24 cellular contexts compared by ENCODE assay signal in genomic region chr4:10455133-10455532, GRCh38. TPM values are rescaled to one million over a fixed set of nuclear protein-coding genes. Genes with fewer than 3 reads are reported as not detected.
DNase-seq lines count a peak whose midpoint lies in the region; ATAC-seq, FAIRE-seq and TF ChIP-seq lines count a peak whose summit lies in the region.
"Had no signal": no experiment of that assay in that cellular context is flagged by ENCODE, and none has a peak within 500 bp of the region (broad histone marks: within the 10 kb centered on the region; RNA-seq: fewer than 3 reads in every experiment).

No MANE protein-coding gene starts in this region.

- H3K4ac ChIP-seq in H1 (replicated peaks; ENCODE audit: insufficient read length, low read depth, low read length): no peak overlapping the region

- H3K23me2 ChIP-seq in H1 (ENCODE audit: low read depth, low read length): peaks cover 4% of the 10 kb centered on the region; the same call in 1 of the 2 replicates

- no peak for DNase-seq in CD4-positive, alpha-beta T cell
- no peak for DNase-seq in Karpas-422
- DNase-seq in H1 (ENCODE audit: low read depth in 1 of 2, low spot score in 2 of 2): no peak
- DNase-seq in natural killer cell treated with Interleukin-12 subunit alpha and Interleukin-12 subunit beta and Interleukin-15 and Interleukin-18, amount 100 ng/mL, for 72 hours (ENCODE audit: low spot score): no peak
- DNase-seq in HCEC 1CT: no peak
- DNase-seq in effector memory CD8-positive, alpha-beta T cell: no peak
- DNase-seq: activated CD4-positive, alpha-beta T cell treated with anti-CD3 and anti-CD28 coated beads for 48 hours; activated CD8-positive, alpha-beta memory T cell treated with anti-CD3 and anti-CD28 coated beads, Interleukin-2, amount 50 U/mL, for 4 hours; activated effector memory CD4-positive, alpha-beta T cell treated with anti-CD3 and anti-CD28 coated beads, Interleukin-2, amount 50 U/mL, for 16 hours; amygdala; GF-D8; left ventricle myocardium inferior; NCI-H187 treated with DMSO at 0.1 percent for 48 hours; NCI-H446; nucleus accumbens; stimulated activated CD4-positive, alpha-beta T cell treated with anti-CD3 and anti-CD28 coated beads, Interleukin-2, amount 100 ng/mL, for 48 hours; stimulated activated naive CD4-positive, alpha-beta T cell had no signal

- H3K27me3 Mint-ChIP-seq in CD4-positive, alpha-beta T cell: no peaks in the 10 kb centered on the region
- H3K27me3 Mint-ChIP-seq in natural killer cell treated with Interleukin-12 subunit alpha and Interleukin-12 subunit beta and Interleukin-15 and Interleukin-18, amount 100 ng/mL, for 72 hours: peaks cover 0 to 7% of the 10 kb centered on the region in 2 donors
- H3K27me3 Mint-ChIP-seq in effector memory CD8-positive, alpha-beta T cell: peaks cover 0 to 3% of the 10 kb centered on the region in 2 donors

- H3K36me3 Mint-ChIP-seq in CD4-positive, alpha-beta T cell (ENCODE audit: low read depth): peaks cover 65% of the 10 kb centered on the region
- H3K36me3 Mint-ChIP-seq in natural killer cell treated with Interleukin-12 subunit alpha and Interleukin-12 subunit beta and Interleukin-15 and Interleukin-18, amount 100 ng/mL, for 72 hours: peaks cover 26% of the 10 kb centered on the region
- H3K36me3 Mint-ChIP-seq in effector memory CD8-positive, alpha-beta T cell (ENCODE audit: insufficient read depth): peaks cover 6% of the 10 kb centered on the region

- TF ChIP-seq CTCF in CD4-positive, alpha-beta T cell (IDR thresholded peaks at IDR 0.05): no peak
- no peak for TF ChIP-seq CTCF in H1 (IDR thresholded peaks at IDR 0.05; ENCODE audit: control extremely low read depth in 1 of 3, insufficient read depth in 1 of 3, low read depth in 1 of 3, low read length in 3 of 3)

- no peak for ATAC-seq in CD4-positive, alpha-beta T cell (ENCODE audit: poor library complexity)
- no peak for ATAC-seq in natural killer cell treated with Interleukin-12 subunit alpha and Interleukin-12 subunit beta and Interleukin-15 and Interleukin-18, amount 100 ng/mL, for 72 hours
- no peak for ATAC-seq in GM19395 (IDR thresholded peaks at IDR 0.05; ENCODE audit: unreplicated experiment)
- no peak for ATAC-seq in effector memory CD8-positive, alpha-beta T cell (replicated peaks)

- CTCF ChIA-PET in CD4-positive, alpha-beta T cell (lab: Charles Lee): no interaction called here
- CTCF ChIA-PET in H1 (lab: Charles Lee; ENCODE audit: partially characterized antibody): interaction anchor here (0.5 to 1.9 kb wide), 2 partner anchors 71 to 149 kb away, joined by 3 to 5 read pairs; no protein-coding TSS in a partner anchor

- H3K56ac ChIP-seq in H1 (replicated peaks; ENCODE audit: insufficient read length, low read depth, low read length): no peak overlapping the region

- peak overlapping the region; percentile 81 for H3K4me2 ChIP-seq in Karpas-422 (ENCODE audit: low read depth, low read length, poor library complexity, severe bottlenecking)
- peak overlapping the region; percentile 29 to 69; a peak in 3 of 4 replicates for H3K4me2 ChIP-seq in H1 (ENCODE audit: insufficient read depth in 1 of 2, low read depth in 2 of 2, low read length in 2 of 2)

- TF ChIP-seq POLR2A in H1 (IDR thresholded peaks at IDR 0.05; ENCODE audit: control extremely low read depth in 1 of 2, low read depth in 2 of 2, low read length in 2 of 2): no peak

- no peak for TF ChIP-seq RAD21 in H1 (IDR thresholded peaks at IDR 0.05 in 1 of 2, conservative IDR thresholded peaks at IDR 0.05 in 1 of 2; ENCODE audit: low read depth in 2 of 2, low read length in 2 of 2)

- H3K79me1 ChIP-seq in H1 (ENCODE audit: low read depth, low read length): no peaks in the 10 kb centered on the region

- H3K4me1 ChIP-seq in Karpas-422 (ENCODE audit: low read length): peaks cover 29% of the 10 kb centered on the region
- H3K4me1 ChIP-seq in H1 (replicated peaks in 1 of 4; ENCODE audit: control insufficient read depth in 3 of 4, insufficient read depth in 4 of 4, low read length in 3 of 4): peaks cover 10 to 17% (median 12%) of the 10 kb centered on the region in 4 experiments

- H3K18ac ChIP-seq in H1 (ENCODE audit: extremely low read depth, low read length): no peak overlapping the region

- no peak overlapping the region for H2BK5ac ChIP-seq in H1 (ENCODE audit: low read depth, low read length)

- no peak overlapping the region for H3K27ac ChIP-seq in CD4-positive, alpha-beta T cell (ENCODE audit: low read depth, low read length)
- H3K27ac ChIP-seq in Karpas-422 (ENCODE audit: low read length) (no peak overlapping the region), H1 (ENCODE audit: low read depth, low read length) (no peak overlapping the region)
- H3K27ac ChIP-seq: cardiac muscle cell, epithelial cell of prostate, left ventricle myocardium inferior, thoracic aorta had no signal

- intact Hi-C loops in CD4-positive, alpha-beta T cell (cut with DNase I, micrococcal nuclease): no loop called here

- H3K9me3 Mint-ChIP-seq in CD4-positive, alpha-beta T cell: peaks cover 7% of the 10 kb centered on the region
- peaks cover 2% of the 10 kb centered on the region for H3K9me3 Mint-ChIP-seq in natural killer cell treated with Interleukin-12 subunit alpha and Interleukin-12 subunit beta and Interleukin-15 and Interleukin-18, amount 100 ng/mL, for 72 hours
- peaks cover 0 to 4% of the 10 kb centered on the region in 2 donors for H3K9me3 Mint-ChIP-seq in effector memory CD8-positive, alpha-beta T cell
- H3K9me3 Mint-ChIP-seq: T-helper 1 cell treated with Interleukin-12 subunit alpha and Interleukin-12 subunit beta and Interleukin-4 antibody, amounts not matched to agents 30 μg/mL and 1 μg/mL, for 36 hours had no signal

- FAIRE-seq in H1 (lab: Jason Lieb, UNC): peak; percentile 57

- no peak overlapping the region for H2BK15ac ChIP-seq in H1 (ENCODE audit: low read length)

- H3K23ac ChIP-seq in H1 (ENCODE audit: insufficient read length): no peak overlapping the region

- peaks cover 5% of the 10 kb centered on the region for H3K9me3 ChIP-seq in CD4-positive, alpha-beta T cell (ENCODE audit: control insufficient read depth, low read length)
- H3K9me3 ChIP-seq in Karpas-422 (ENCODE audit: low read length) (no peaks in the 10 kb centered on the region), H1 (ENCODE audit: insufficient read depth in 2 of 2, low read depth in 1 of 2, low read length in 1 of 2) (no peaks in the 10 kb centered on the region)
- H3K9me3 ChIP-seq: thoracic aorta had no signal

- no peak overlapping the region for H3K14ac ChIP-seq in H1 (ENCODE audit: insufficient read length)

- no peak overlapping the region for H2BK12ac ChIP-seq in H1 (ENCODE audit: low read depth, low read length)

- 68% methylated on average over 2 of the region's 2 CpGs; no CpG with 5 or more reads in 1 of the 2 experiments for WGBS in H1 (ENCODE audit: extremely low coverage in 1 of 2, insufficient coverage in 1 of 2, insufficient read length in 1 of 2, insufficient replicate concordance in 2 of 2, low coverage in 1 of 2, low lambda C conversion rate in 2 of 2, missing lambda C conversion rate in 1 of 2), 2 experiments

- H3K4me3 Mint-ChIP-seq in CD4-positive, alpha-beta T cell: peak overlapping the region; percentile 27
- H3K4me3 Mint-ChIP-seq in natural killer cell treated with Interleukin-12 subunit alpha and Interleukin-12 subunit beta and Interleukin-15 and Interleukin-18, amount 100 ng/mL, for 72 hours: peak overlapping the region; percentile 16
- H3K4me3 Mint-ChIP-seq in effector memory CD8-positive, alpha-beta T cell: no peak overlapping the region
- H3K4me3 Mint-ChIP-seq: dendritic cell treated with granulocyte-macrophage colony-stimulating factor and Interleukin-4, amounts not matched to agents 40 ng/mL and 50 ng/mL, for 4 days had no signal

- no peak overlapping the region for H3K27ac Mint-ChIP-seq in CD4-positive, alpha-beta T cell
- H3K27ac Mint-ChIP-seq in natural killer cell treated with Interleukin-12 subunit alpha and Interleukin-12 subunit beta and Interleukin-15 and Interleukin-18, amount 100 ng/mL, for 72 hours: no peak overlapping the region
- no peak overlapping the region for H3K27ac Mint-ChIP-seq in effector memory CD8-positive, alpha-beta T cell
- H3K27ac Mint-ChIP-seq: dendritic cell treated with granulocyte-macrophage colony-stimulating factor and Interleukin-4, amounts not matched to agents 40 ng/mL and 50 ng/mL, for 4 days; T-helper 1 cell treated with Interleukin-12 subunit alpha and Interleukin-12 subunit beta and Interleukin-4 antibody, amounts not matched to agents 30 μg/mL and 1 μg/mL, for 36 hours had no signal

- H4K8ac ChIP-seq in H1 (ENCODE audit: extremely low read depth, insufficient read depth, low read length): no peak overlapping the region

- no peak overlapping the region for H2BK20ac ChIP-seq in H1 (ENCODE audit: low read length)

- H3K4me1 Mint-ChIP-seq in CD4-positive, alpha-beta T cell (ENCODE audit: low read depth): peaks cover 31% of the 10 kb centered on the region
- H3K4me1 Mint-ChIP-seq in natural killer cell treated with Interleukin-12 subunit alpha and Interleukin-12 subunit beta and Interleukin-15 and Interleukin-18, amount 100 ng/mL, for 72 hours (ENCODE audit: low read depth in 2 of 2): peaks cover 20 to 24% of the 10 kb centered on the region in 2 donors
- peaks cover 11 to 14% of the 10 kb centered on the region in 2 donors for H3K4me1 Mint-ChIP-seq in effector memory CD8-positive, alpha-beta T cell (ENCODE audit: low read depth in 2 of 2)

- H4K91ac ChIP-seq in H1 (replicated peaks; ENCODE audit: insufficient read length, low read length): no peak overlapping the region

- no peak overlapping the region for H3K9ac ChIP-seq in Karpas-422 (ENCODE audit: low read length)
- H3K9ac ChIP-seq in H1 (replicated peaks in 1 of 4; ENCODE audit: extremely low read depth in 1 of 4, low read depth in 3 of 4, low read length in 3 of 4): no peak overlapping the region

- no peak for TF ChIP-seq EP300 in H1 (IDR thresholded peaks at IDR 0.05; ENCODE audit: borderline replicate concordance in 1 of 2, low read depth in 2 of 2, low read length in 2 of 2)

- peaks cover 63% of the 10 kb centered on the region for H3K79me2 ChIP-seq in Karpas-422 (ENCODE audit: low read length)
- H3K79me2 ChIP-seq in H1 (ENCODE audit: control insufficient read depth in 1 of 2, insufficient read depth in 2 of 2, low read length in 2 of 2): no peaks in the 10 kb centered on the region

- no peaks in the 10 kb centered on the region for H4K20me1 ChIP-seq in Karpas-422 (ENCODE audit: insufficient read depth, low read depth, low read length)
- peaks cover 8 to 10% of the 10 kb centered on the region in 2 experiments for H4K20me1 ChIP-seq in H1 (replicated peaks in 1 of 2; ENCODE audit: control insufficient read depth in 1 of 2, insufficient read depth in 2 of 2, low read length in 2 of 2)

- no peak overlapping the region for H4K5ac ChIP-seq in H1 (ENCODE audit: insufficient read length, low read depth, low read length)

- no peak overlapping the region for H2AK5ac ChIP-seq in H1 (ENCODE audit: low read depth, low read length)

- H3K4me3 ChIP-seq in Karpas-422 (ENCODE audit: low read length) (no peak overlapping the region), H1 (ENCODE audit: extremely low read depth in 1 of 4, insufficient read depth in 2 of 4, low read depth in 3 of 4, low read length in 4 of 4) (peak overlapping the region in 1 of 4 experiments; percentile 12; a peak in 1 of 8 replicates)
- H3K4me3 ChIP-seq: thoracic aorta had no signal

- no peaks in the 10 kb centered on the region for H3K9me2 ChIP-seq in Karpas-422 (replicated peaks; ENCODE audit: insufficient read depth, low read length)

- H3K36me3 ChIP-seq in Karpas-422 (ENCODE audit: insufficient read depth, low read length) (peaks cover 35% of the 10 kb centered on the region; the same call in 1 of the 2 replicates), H1 (ENCODE audit: control insufficient read depth in 2 of 4, insufficient read depth in 4 of 4, low read length in 3 of 4) (peaks cover 2 to 3% (median 3%) of the 10 kb centered on the region in 4 experiments; a peak in 2 of 8 replicates)

- H3K27me3 ChIP-seq in CD4-positive, alpha-beta T cell (ENCODE audit: control insufficient read depth, insufficient read depth, low read length): no peaks in the 10 kb centered on the region
- H3K27me3 ChIP-seq in Karpas-422 (ENCODE audit: low read length): no peaks in the 10 kb centered on the region
- H3K27me3 ChIP-seq in H1 (replicated peaks in 1 of 4; ENCODE audit: control insufficient read depth in 3 of 4, extremely low read depth in 1 of 4, insufficient read depth in 3 of 4, low read length in 3 of 4): peaks cover 30 to 51% (median 45%) of the 10 kb centered on the region in 4 experiments

- no peak overlapping the region for H2AFZ ChIP-seq in Karpas-422 (ENCODE audit: low read length)
- no peak overlapping the region for H2AFZ ChIP-seq in H1 (ENCODE audit: low read length)

- H2BK120ac ChIP-seq in H1 (replicated peaks; ENCODE audit: low read depth, low read length): no peak overlapping the region

- POLR2A ChIA-PET in CD4-positive, alpha-beta T cell (lab: Charles Lee): interaction anchor here (0.5 kb wide), 1 partner anchor 20 kb away, joined by 3 read pairs; no protein-coding TSS in a partner anchor
- POLR2A ChIA-PET in H1 (lab: Charles Lee; ENCODE audit: partially characterized antibody): no interaction called here

RNA-seq across cellular contexts. Expression of gene ZNF518B, which starts 2.1 kb away (rescaled TPM):
- 10 to 100 TPM; 36.5 to 37.5 TPM for total RNA-seq in CD4-positive, alpha-beta T cell
- 29.7 and 76.6 TPM in 2 replicates for total RNA-seq in Karpas-422 (2014; rRNA removed; shearing (Covaris generic); ENCODE audit: low replicate concordance)
- total RNA-seq in H1 (2021; fragmentation: NEBNext Ultra II Directional; extraction: Animal tissue kit (Norgen Biotek cat#: 25700)): 6.4 and 9.0 TPM in 2 replicates
- polyA plus RNA-seq in H1 (2011; rRNA removed): 1.9 and 2.9 TPM in 2 replicates
- 3.2 TPM for polyA plus RNA-seq in H1 (2011; cell fraction: cytosol; rRNA removed)
- polyA plus RNA-seq in H1 (2011; cell fraction: nucleus; rRNA removed): 2.9 TPM
- 3.9 to 6.0 TPM (median 4.0 TPM) in 4 replicates for polyA plus RNA-seq in H1 (2012, experiment 1 of 2)
- 0.38 TPM for polyA plus RNA-seq in H1 (2012, experiment 2 of 2)
- polyA plus RNA-seq in H1 (2013, experiment 1 of 2): 3.3 TPM
- 3.2 TPM for polyA plus RNA-seq in H1 (2013, experiment 2 of 2)
- polyA minus RNA-seq in H1 (2011; rRNA and poly(A)+ RNA removed): 11.6 and 12.6 TPM in 2 replicates
- 16.7 TPM for polyA minus RNA-seq in H1 (2011; cell fraction: cytosol; rRNA and poly(A)+ RNA removed)
- 20.8 TPM for polyA minus RNA-seq in H1 (2011; cell fraction: nucleus; rRNA and poly(A)+ RNA removed)
- 10 to 100 TPM; 15.3 to 28.6 TPM for total RNA-seq in natural killer cell treated with Interleukin-12 subunit alpha and Interleukin-12 subunit beta and Interleukin-15 and Interleukin-18, amount 100 ng/mL, for 72 hours
- total RNA-seq: HT-29 had no signal

Comparison
In these comparisons a context has a peak if more than half of its experiments do, and no peak if none do; other contexts are left out.
1. H3K4me3 Mint-ChIP-seq: peak in CD4-positive, alpha-beta T cell (single experiment) and natural killer cell treated with Interleukin-12 subunit alpha and Interleukin-12 subunit beta and Interleukin-15 and Interleukin-18, amount 100 ng/mL, for 72 hours (single experiment); none in effector memory CD8-positive, alpha-beta T cell (0 of 2).